ENCODE assay signal across 25 cellular contexts in genomic region chr11:67664696-67665536, GRCh38. TPM values are rescaled to one million over a fixed set of nuclear protein-coding genes. Genes with fewer than 3 reads are reported as not detected.
"Had no signal": no experiment of that assay in that cellular context is flagged by ENCODE, and none has a peak within 500 bp of the region (broad histone marks: within the 10 kb centered on the region; RNA-seq: fewer than 3 reads in every experiment).

No MANE protein-coding gene starts in this region.

- H3K4me1 ChIP-seq: right lobe of liver, testis, transverse colon had no signal

- H3K36me3 ChIP-seq: right lobe of liver, transverse colon had no signal

- H3K9me3 ChIP-seq: right lobe of liver, testis, transverse colon had no signal

- DNase-seq: activated CD4-positive, alpha-beta memory T cell treated with anti-CD3 and anti-CD28 coated beads for 36 hours; activated CD4-positive, alpha-beta T cell treated with anti-CD3 and anti-CD28 coated beads, Interleukin-2, amount 10 ng/mL, durations not matched to agents 24 days and 14 days; activated CD8-positive, alpha-beta memory T cell treated with anti-CD3 and anti-CD28 coated beads, Interleukin-2, amount 50 U/mL, for 48 hours; activated gamma-delta T cell; activated naive CD4-positive, alpha-beta T cell treated with anti-CD3 and anti-CD28 coated beads, Interleukin-2, amount 50 U/mL, for 16 hours; activated T-cell treated with anti-CD3 and anti-CD28 coated beads, Interleukin-2, amount 50 U/mL, for 24 hours; amniotic stem cell; caudate nucleus; foreskin fibroblast; hippocampal formation; immature natural killer cell; naive thymus-derived CD8-positive, alpha-beta T cell; occipital lobe; stimulated activated CD4-positive, alpha-beta T cell treated with anti-CD3 and anti-CD28 coated beads, Interleukin-2, amount 100 ng/mL, for 48 hours; stimulated activated naive CD8-positive, alpha-beta T cell treated with anti-CD3 and anti-CD28 coated beads, Interleukin-15, Interleukin-2, amounts not matched to agents 100 U/mL and 50 U/mL, for 24 hours had no signal

- H3K4me3 ChIP-seq: right lobe of liver, testis, transverse colon had no signal

- ATAC-seq: activated CD4-positive, CD25-positive, alpha-beta regulatory T cell treated with anti-CD3 and anti-CD28 coated beads, Interleukin-2, amount 50 U/mL, for 24 hours; naive thymus-derived CD8-positive, alpha-beta T cell had no signal

- H3K27ac ChIP-seq: right lobe of liver, testis, transverse colon had no signal

- H3K27me3 ChIP-seq: right lobe of liver, testis, transverse colon had no signal

RNA-seq across cellular contexts. Expression of gene ALDH3B2, which starts 9.5 kb away (rescaled TPM):
- total RNA-seq: activated CD4-positive, alpha-beta memory T cell treated with anti-CD3 and anti-CD28 coated beads for 36 hours; activated CD4-positive, alpha-beta T cell treated with anti-CD3 and anti-CD28 coated beads, Interleukin-2, amount 10 ng/mL, durations not matched to agents 24 days and 14 days; liver; naive thymus-derived CD8-positive, alpha-beta T cell; neural crest cell; occipital lobe; right lobe of liver; skeletal muscle tissue; T-helper 2 cell treated with Interferon-gamma antibody and Interleukin-4, amounts not matched to agents 100 ng/mL and 5 ng/mL, for 36 hours had no signal

RNA-seq across cellular contexts. Expression of gene ACY3, which starts 14.4 kb away (rescaled TPM):
- total RNA-seq: activated CD4-positive, alpha-beta T cell treated with anti-CD3 and anti-CD28 coated beads, Interleukin-2, amount 10 ng/mL, durations not matched to agents 24 days and 14 days; naive thymus-derived CD8-positive, alpha-beta T cell; neural crest cell; skeletal muscle tissue had no signal

RNA-seq across cellular contexts. Expression of gene TBX10, which starts 25.4 kb away (rescaled TPM):
- total RNA-seq: activated CD4-positive, alpha-beta memory T cell treated with anti-CD3 and anti-CD28 coated beads for 36 hours; activated CD4-positive, alpha-beta T cell treated with anti-CD3 and anti-CD28 coated beads, Interleukin-2, amount 10 ng/mL, durations not matched to agents 24 days and 14 days; esophagus mucosa; kidney; liver; naive thymus-derived CD8-positive, alpha-beta T cell; neural crest cell; occipital lobe; skeletal muscle tissue; T-helper 2 cell treated with Interferon-gamma antibody and Interleukin-4, amounts not matched to agents 100 ng/mL and 5 ng/mL, for 36 hours had no signal
